Comparison of ENCODE assay signal across 11 cellular contexts in genomic region chr1:169729991-169730390, GRCh38. TPM values are rescaled to one million over a fixed set of nuclear protein-coding genes. Genes with fewer than 3 reads are reported as not detected.
"Had no signal": no experiment of that assay in that cellular context is flagged by ENCODE, and none has a peak within 500 bp of the region (broad histone marks: within the 10 kb centered on the region; RNA-seq: fewer than 3 reads in every experiment).

No MANE protein-coding gene starts in this region.

- H3K9me3 ChIP-seq: HAP-1 had no signal

- DNase-seq: GM23248, GOT3, H7, H9, HCEC 1CT, HFFc6 had no signal

- H3K36me3 ChIP-seq: HAP-1 had no signal

- ATAC-seq: GM23338, HCT116 had no signal

- H3K4me3 ChIP-seq: GM23248, GM23338, HAP-1 had no signal

- H3K4me1 ChIP-seq: HAP-1 had no signal

- H3K27ac ChIP-seq: GM23248 had no signal

RNA-seq across cellular contexts. Expression of gene SELE, which starts 3.9 kb away (rescaled TPM):
- total RNA-seq: GM23248, GM23338, H1, H4, H7, H9, HFFc6 had no signal

RNA-seq across cellular contexts. Expression of gene SELL, which starts 18.6 kb away (rescaled TPM):
- total RNA-seq: GM23248, GM23338, H1, H7, H9 had no signal
